Comparison of ENCODE assay signal across 33 cellular contexts in the genomic region with DNA sequence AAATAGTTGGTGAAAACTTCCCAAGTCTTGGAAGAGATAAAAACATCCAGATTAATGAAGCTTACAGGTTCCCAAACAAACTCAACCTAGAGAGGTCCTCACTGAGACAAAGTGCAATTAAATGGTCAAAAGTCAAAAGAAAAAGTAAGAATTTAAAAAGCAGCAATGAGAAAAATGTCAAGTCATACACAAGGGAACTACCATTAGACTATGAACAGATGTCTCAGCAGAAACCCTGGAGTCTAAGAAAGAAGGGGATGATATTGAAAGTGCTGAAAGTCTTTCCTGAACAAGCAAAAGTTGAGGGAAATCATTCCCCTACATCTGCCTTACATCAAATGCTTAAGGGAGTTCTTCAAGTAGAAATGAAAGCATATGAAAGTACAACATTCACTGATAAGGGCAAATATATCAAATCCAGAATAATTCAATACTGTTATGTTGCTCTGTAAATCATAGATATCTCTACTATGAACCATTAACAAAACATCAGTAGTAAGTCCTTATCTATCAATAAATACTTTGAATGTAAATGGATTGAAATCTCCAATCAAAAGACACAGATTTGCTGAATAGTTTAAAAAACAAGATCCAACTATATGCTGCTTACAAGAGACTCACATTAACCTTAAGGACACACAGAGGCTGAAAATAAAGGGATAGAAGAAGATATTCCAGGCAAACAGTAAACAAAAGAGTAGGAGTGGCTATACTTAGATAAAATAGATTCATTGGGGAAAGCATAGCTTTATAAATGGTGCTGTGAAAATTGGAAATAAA.
A peak's percentile ranks its signal among the peaks of the same experiment; 100 is the strongest.
DNase-seq lines count a peak whose midpoint lies in the region; ATAC-seq, FAIRE-seq and TF ChIP-seq lines count a peak whose summit lies in the region.
"Had no signal": no experiment of that assay in that cellular context is flagged by ENCODE, and none has a peak within 500 bp of the region (broad histone marks: within the 10 kb centered on the region; RNA-seq: fewer than 3 reads in every experiment).

No MANE protein-coding gene starts in this region.

- BruUV-seq in K562 (replicated peaks; lab: Mats Ljungman, UMichigan): no TSS peak

- H3K4me1 Mint-ChIP-seq in T-helper 2 cell treated with Interferon-gamma antibody and Interleukin-4, amounts not matched to agents 5 μg/mL and 100 μg/mL, for 36 hours (ENCODE audit: low read depth): no peaks in the 10 kb centered on the region
- H3K4me1 Mint-ChIP-seq: B cell; CD14-positive monocyte; CD4-positive, alpha-beta memory T cell; CD4-positive, CD25-positive, alpha-beta regulatory T cell; CD8-positive, alpha-beta memory T cell had no signal

- no peaks in the 10 kb centered on the region for H3K27me3 ChIP-seq in K562 (ENCODE audit: control insufficient read depth in 2 of 2, insufficient read depth in 2 of 2, low read length in 2 of 2)
- H3K27me3 ChIP-seq: BE2C; BLaER1; BLaER1 treated with 17β-estradiol and CSF1 and Interleukin-3, amounts not matched to agents 10 nM and 100 nM had no signal

- H3K9me3 ChIP-seq in HEK293 (ENCODE audit: control insufficient read depth, insufficient read depth, low read depth, low read length): no peaks in the 10 kb centered on the region
- no peaks in the 10 kb centered on the region for H3K9me3 ChIP-seq in K562 (replicated peaks; ENCODE audit: control insufficient read depth, insufficient read depth, low read depth, low read length)
- H3K9me3 ChIP-seq: A549, BE2C had no signal

- H3K9me3 Mint-ChIP-seq in T-helper 2 cell treated with Interferon-gamma antibody and Interleukin-4, amounts not matched to agents 5 μg/mL and 100 μg/mL, for 36 hours: peaks cover 16% of the 10 kb centered on the region

- TF ChIP-seq POLR2A in K562 (conservative IDR thresholded peaks at IDR 0.05): no peak

- no peak for TF ChIP-seq RAD21 in K562 (CRISPR knock-in tag; conservative IDR thresholded peaks at IDR 0.05 in 1 of 2, IDR thresholded peaks at IDR 0.05 in 1 of 2)

- POLR2A ChIA-PET in HEK293 (lab: Yijun Ruan, JAX) (no interaction called here), K562 (lab: Yijun Ruan, JAX) (no interaction called here)

- H3K27ac Mint-ChIP-seq in T-helper 2 cell treated with Interferon-gamma antibody and Interleukin-4, amounts not matched to agents 5 μg/mL and 100 μg/mL, for 36 hours: no peak overlapping the region
- H3K27ac Mint-ChIP-seq: B cell; CD14-positive monocyte; CD4-positive, alpha-beta memory T cell; CD4-positive, alpha-beta T cell; CD4-positive, CD25-positive, alpha-beta regulatory T cell; CD8-positive, alpha-beta memory T cell; CD8-positive, alpha-beta T cell had no signal

- intact Hi-C loops in K562 (cut with micrococcal nuclease): no loop called here

- no peaks in the 10 kb centered on the region for H4K20me1 ChIP-seq in K562 (replicated peaks; ENCODE audit: control insufficient read depth, insufficient read depth, low read length)
- H4K20me1 ChIP-seq: BLaER1; BLaER1 treated with 17β-estradiol and CSF1 and Interleukin-3, amounts not matched to agents 10 nM and 100 nM had no signal

- no peak overlapping the region for H3K9ac ChIP-seq in K562 (ENCODE audit: insufficient read depth in 1 of 2, low read depth in 2 of 2, low read length in 2 of 2)
- H3K9ac ChIP-seq: BLaER1; BLaER1 treated with 17β-estradiol and CSF1 and Interleukin-3, amounts not matched to agents 10 nM and 100 nM had no signal

- no peak for TF ChIP-seq CTCF in HEK293 (tag by site-specific recombination; IDR thresholded peaks at IDR 0.05)
- TF ChIP-seq CTCF in K562 (IDR thresholded peaks at IDR 0.05 in 2 of 3, conservative IDR thresholded peaks at IDR 0.05 in 1 of 3; ENCODE audit: insufficient read depth in 2 of 3, low read depth in 1 of 3, low read length in 3 of 3): no peak

- H3K36me3 Mint-ChIP-seq in T-helper 2 cell treated with Interferon-gamma antibody and Interleukin-4, amounts not matched to agents 5 μg/mL and 100 μg/mL, for 36 hours (ENCODE audit: low read depth): no peaks in the 10 kb centered on the region
- H3K36me3 Mint-ChIP-seq: CD14-positive monocyte; CD4-positive, CD25-positive, alpha-beta regulatory T cell; CD8-positive, alpha-beta T cell had no signal

- no peak for DNase-seq in K562 (ENCODE audit: extremely low read depth in 1 of 4, low spot score in 3 of 4)
- no peak for DNase-seq in T-helper 2 cell treated with Interferon-gamma antibody and Interleukin-4, amounts not matched to agents 5 μg/mL and 100 μg/mL, for 36 hours (ENCODE audit: low spot score)
- DNase-seq: 8988T; ACHN; AML-193; BE2C; C1 segment of cervical spinal cord; Caco-2; Calu3; CD4-positive, alpha-beta memory T cell; CD4-positive, alpha-beta T cell; CD4-positive, CD25-positive, alpha-beta regulatory T cell; CD8-positive, alpha-beta memory T cell; CD8-positive, alpha-beta T cell; COR-L47; DMS 273 treated with DMSO at 0.1 percent for 48 hours; DMS153; DMS53; DMS79; DMS79 treated with DMSO at 0.1 percent for 48 hours; DND-41; EL had no signal

- peak; percentile 61 for FAIRE-seq in K562 (lab: Jason Lieb, UNC)
- FAIRE-seq: A204.1, A549, D721Med had no signal

- CTCF ChIA-PET in HEK293 (lab: Yijun Ruan, JAX) (no interaction called here), K562 (lab: Yijun Ruan, JAX; ENCODE audit: low intra/inter-chr PET ratio) (no interaction called here)

- H3K4me2 ChIP-seq in K562 (ENCODE audit: insufficient read depth, low read length): no peak overlapping the region
- H3K4me2 ChIP-seq: A549; BLaER1; BLaER1 treated with 17β-estradiol and CSF1 and Interleukin-3, amounts not matched to agents 10 nM and 100 nM had no signal

- no peak for TF ChIP-seq EP300 in K562 (IDR thresholded peaks at IDR 0.05; ENCODE audit: low read length)

- H3K79me2 ChIP-seq in K562 (ENCODE audit: control insufficient read depth, insufficient read depth, low read length): no peaks in the 10 kb centered on the region

- H3K4me1 ChIP-seq in HEK293 (ENCODE audit: control insufficient read depth, insufficient read depth, low read length): no peaks in the 10 kb centered on the region
- no peaks in the 10 kb centered on the region for H3K4me1 ChIP-seq in K562 (replicated peaks in 1 of 2; ENCODE audit: control insufficient read depth in 2 of 2, insufficient read depth in 2 of 2, low read length in 2 of 2)
- H3K4me1 ChIP-seq: A549; BE2C; BLaER1; BLaER1 treated with 17β-estradiol and CSF1 and Interleukin-3, amounts not matched to agents 10 nM and 100 nM; Caco-2 had no signal

- H3K4me3 ChIP-seq in HEK293 (ENCODE audit: low read depth, low read length) (no peak overlapping the region), K562 (no peak overlapping the region)
- H3K4me3 ChIP-seq: A549; BLaER1; BLaER1 treated with 17β-estradiol and CSF1 and Interleukin-3, amounts not matched to agents 10 nM and 100 nM had no signal

- H3K9me1 ChIP-seq in K562 (ENCODE audit: control insufficient read depth, insufficient read depth, low read length): no peaks in the 10 kb centered on the region

- no peaks in the 10 kb centered on the region for H3K27me3 Mint-ChIP-seq in T-helper 2 cell treated with Interferon-gamma antibody and Interleukin-4, amounts not matched to agents 5 μg/mL and 100 μg/mL, for 36 hours (ENCODE audit: low read depth)
- H3K27me3 Mint-ChIP-seq: B cell; CD4-positive, alpha-beta T cell; CD4-positive, CD25-positive, alpha-beta regulatory T cell had no signal

- H3K27ac ChIP-seq in HEK293 (ENCODE audit: extremely low read depth, low read depth, low read length) (no peak overlapping the region), K562 (ENCODE audit: extremely low read depth, low read depth, low read length) (no peak overlapping the region)
- H3K27ac ChIP-seq: 22Rv1; A549; BLaER1; BLaER1 treated with 17β-estradiol and CSF1 and Interleukin-3, amounts not matched to agents 10 nM and 100 nM; C4-2B had no signal

- H3K36me3 ChIP-seq in HEK293 (ENCODE audit: control insufficient read depth in 2 of 2, insufficient read depth in 1 of 2, low read length in 2 of 2) (no peaks in the 10 kb centered on the region), K562 (ENCODE audit: control insufficient read depth, insufficient read depth, low read length) (no peaks in the 10 kb centered on the region)
- H3K36me3 ChIP-seq: BE2C; BLaER1; BLaER1 treated with 17β-estradiol and CSF1 and Interleukin-3, amounts not matched to agents 10 nM and 100 nM had no signal

- no peak for ATAC-seq in K562
- ATAC-seq in HG02610 (IDR thresholded peaks at IDR 0.05; ENCODE audit: unreplicated experiment): no peak
- ATAC-seq: A549; CD8-positive, alpha-beta T cell had no signal

- no peak overlapping the region for H3K4me3 Mint-ChIP-seq in T-helper 2 cell treated with Interferon-gamma antibody and Interleukin-4, amounts not matched to agents 5 μg/mL and 100 μg/mL, for 36 hours
- H3K4me3 Mint-ChIP-seq: B cell; CD14-positive monocyte; CD4-positive, alpha-beta memory T cell; CD4-positive, alpha-beta T cell; CD4-positive, CD25-positive, alpha-beta regulatory T cell; CD8-positive, alpha-beta memory T cell; CD8-positive, alpha-beta T cell had no signal

- in situ Hi-C loops in K562 (cut with MboI): no loop called here

- no peak overlapping the region for H2AFZ ChIP-seq in K562 (ENCODE audit: low read depth, low read length)

TF ChIP-seq in HEK293, 187 proteins besides CTCF, POLR2A, EP300 and RAD21:
- TF ChIP-seq ZNF791 (tag by site-specific recombination; IDR thresholded peaks at IDR 0.05): peak; percentile 91
- no peak for TF ChIP-seq RBAK (tag by site-specific recombination; IDR thresholded peaks at IDR 0.05)
- TF ChIP-seq TRIM28 (IDR thresholded peaks at IDR 0.05; ENCODE audit: borderline replicate concordance, low read length): peak; percentile 88
- no peak for TF ChIP-seq ZNF37A (tag by site-specific recombination; IDR thresholded peaks at IDR 0.05)
- peak; percentile 92 for TF ChIP-seq SETDB1 (IDR thresholded peaks at IDR 0.05; ENCODE audit: insufficient read length, low read length)

TF ChIP-seq in K562, 482 proteins besides CTCF, POLR2A, EP300 and RAD21:
- no peak for TF ChIP-seq FOXM1 (IDR thresholded peaks at IDR 0.05; ENCODE audit: low read depth)
- no peak for TF ChIP-seq FOXM1 (CRISPR knock-in tag; IDR thresholded peaks at IDR 0.05; ENCODE audit: low read depth)
- TF ChIP-seq MAFG (tag; conservative IDR thresholded peaks at IDR 0.05): 0 out of 2 replicates have a peak, but pooled peaks have one; percentile 28
